21 cellular contexts compared by ENCODE assay signal in genomic region chr13:48624016-48624415, GRCh38. TPM values are rescaled to one million over a fixed set of nuclear protein-coding genes. Genes with fewer than 3 reads are reported as not detected.
"Had no signal": no experiment of that assay in that cellular context is flagged by ENCODE, and none has a peak within 500 bp of the region (broad histone marks: within the 10 kb centered on the region; RNA-seq: fewer than 3 reads in every experiment).

No MANE protein-coding gene starts in this region.

- H3K4me1 ChIP-seq: gastroesophageal sphincter had no signal

- H3K9me3 ChIP-seq: pancreas, right lobe of liver had no signal

- H3K36me3 ChIP-seq: gastroesophageal sphincter, left lung, pancreas, right lobe of liver, spleen, tibial nerve had no signal

- H3K27ac ChIP-seq: gastroesophageal sphincter, left lung had no signal

- H3K27me3 ChIP-seq: gastroesophageal sphincter, left lung, pancreas, right lobe of liver, spleen, tibial nerve had no signal

- H3K4me3 ChIP-seq: gastroesophageal sphincter, left lung, lung, pancreas, right lobe of liver, spleen, tibial nerve had no signal

- ATAC-seq: esophagus mucosa; gastroesophageal sphincter; left lung; pancreas; right lobe of liver; stimulated activated memory B cell treated with anti-CD40 and anti-IgM and Interleukin-4, amounts not matched to agents 10 μg/mL and 1 μg/mL and 100 μg/mL, for 72 hours had no signal

- DNase-seq: central memory CD4-positive, alpha-beta T cell; effector memory CD4-positive, alpha-beta T cell; glutamatergic neuron; hippocampal formation; kidney glomerular epithelial cell; left lung; mesenchymal stem cell; naive B cell; occipital lobe; pancreas; right lobe of liver; spleen; stimulated activated CD4-positive, alpha-beta T cell treated with anti-CD3 and anti-CD28 coated beads, Interleukin-15, amount 100 ng/mL, for 24 hours; stimulated activated CD4-positive, alpha-beta T cell treated with anti-CD3 and anti-CD28 coated beads, Interleukin-1b, Interleukin-23, amount 100 ng/mL, for 48 hours; stimulated activated CD4-positive, alpha-beta T cell treated with anti-CD3 and anti-CD28 coated beads, Interleukin-4, amount 100 ng/mL, for 24 hours had no signal

RNA-seq across cellular contexts. Expression of gene CYSLTR2, which starts 29.7 kb away (rescaled TPM):
- total RNA-seq: fibroblast of villous mesenchyme had no signal
